ENCODE assay signal across 37 cellular contexts in genomic region chr19:41518141-41518540, GRCh38. TPM values are rescaled to one million over a fixed set of nuclear protein-coding genes. Genes with fewer than 3 reads are reported as not detected.
"Had no signal": no experiment of that assay in that cellular context is flagged by ENCODE, and none has a peak within 500 bp of the region (broad histone marks: within the 10 kb centered on the region; RNA-seq: fewer than 3 reads in every experiment).

No MANE protein-coding gene starts in this region.

- DNase-seq: Karpas-422, Kasumi-1, MG63, MM.1S, MV-4-11, NCI-H1048, NCI-H1092, NCI-H1092 treated with DMSO at 0.1 percent for 48 hours, NCI-H1105, NCI-H1105 treated with DMSO at 0.1 percent for 48 hours, NCI-H1417, NCI-H1417 treated with DMSO at 0.1 percent for 48 hours, NCI-H1436, NCI-H1436 treated with DMSO at 0.1 percent for 48 hours, NCI-H146, NCI-H1694, NCI-H1694 treated with DMSO at 0.1 percent for 48 hours, NCI-H187, NCI-H187 treated with DMSO at 0.1 percent for 48 hours, NCI-H1930, NCI-H2029, NCI-H2029 treated with DMSO at 0.1 percent for 48 hours, NCI-H2081, NCI-H2081 treated with DMSO at 0.1 percent for 48 hours, NCI-H2107, NCI-H2171, NCI-H2171 treated with DMSO at 0.1 percent for 48 hours, NCI-H2227 treated with DMSO at 0.1 percent for 48 hours, NCI-H226, NCI-H345, NCI-H446, NCI-H446 treated with DMSO at 0.1 percent for 48 hours, NCI-H510A had no signal

RNA-seq across cellular contexts. Expression of gene CEACAM21, which starts 57.8 kb away (rescaled TPM):
- total RNA-seq: LHCN-M2, M059J, MCF 10A, NCI-H460 had no signal
